ENCODE assay signal across 21 cellular contexts in the genomic region with DNA sequence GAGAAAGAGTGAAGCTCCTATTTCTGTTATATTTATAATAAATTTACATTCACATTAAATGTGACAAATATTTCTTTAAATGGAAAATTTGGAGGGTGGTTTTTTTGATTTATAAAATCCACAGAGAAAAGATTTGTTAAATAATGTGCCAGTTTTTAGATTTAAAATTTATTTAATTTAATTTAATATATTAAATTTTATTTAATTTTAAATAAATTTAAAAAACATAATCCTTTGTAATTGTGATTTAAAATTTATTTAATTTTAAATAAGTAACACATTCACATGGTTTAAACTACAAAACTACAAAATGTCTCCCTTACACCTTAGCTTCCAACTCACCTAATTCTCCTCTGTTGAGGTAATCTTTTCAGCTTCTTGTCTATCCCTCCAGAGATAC.
DNase-seq lines count a peak whose midpoint lies in the region; ATAC-seq, FAIRE-seq and TF ChIP-seq lines count a peak whose summit lies in the region.
"Had no signal": no experiment of that assay in that cellular context is flagged by ENCODE, and none has a peak within 500 bp of the region (broad histone marks: within the 10 kb centered on the region; RNA-seq: fewer than 3 reads in every experiment).

No MANE protein-coding gene starts in this region.

- no TSS peak for BruUV-seq in HCT116 (replicated peaks; lab: Mats Ljungman, UMichigan)
- no TSS peak for BruUV-seq in PC-3 (replicated peaks; lab: Mats Ljungman, UMichigan)

- H3K27me3 ChIP-seq in HCT116 (ENCODE audit: insufficient read depth, low read length), result no peaks in the 10 kb centered on the region
- no peaks in the 10 kb centered on the region for H3K27me3 ChIP-seq in PC-3 (ENCODE audit: low read length)
- H3K27me3 ChIP-seq: BE2C had no signal

- no peaks in the 10 kb centered on the region for H3K9me2 ChIP-seq in HCT116 (ENCODE audit: insufficient read depth)
- no peaks in the 10 kb centered on the region for H3K9me2 ChIP-seq in PC-3 (replicated peaks; ENCODE audit: low read length)

- H3K9me3 Mint-ChIP-seq in activated T-helper 2 cell treated with anti-CD3 and anti-CD28 coated beads, Interferon-gamma antibody, Interleukin-2, Interleukin-4, amounts not matched to agents 10 μg/mL and 5 μg/mL and 100 μg/mL, durations not matched to agents 14 hours and 24 hours and 36 hours, result no peaks in the 10 kb centered on the region
- H3K9me3 Mint-ChIP-seq: H9 had no signal

- FAIRE-seq in TTC549 (lab: Jason Lieb, UNC) (peak; percentile 65), frontal cortex (lab: Jason Lieb, UNC) (peak; percentile 96)
- FAIRE-seq: GM12891, H1 had no signal

- no peaks in the 10 kb centered on the region for H3K36me3 Mint-ChIP-seq in activated T-helper 2 cell treated with anti-CD3 and anti-CD28 coated beads, Interferon-gamma antibody, Interleukin-2, Interleukin-4, amounts not matched to agents 10 μg/mL and 5 μg/mL and 100 μg/mL, durations not matched to agents 14 hours and 24 hours and 36 hours (ENCODE audit: low read depth)
- H3K36me3 Mint-ChIP-seq: CD4-positive, CD25-positive, alpha-beta regulatory T cell had no signal

- TF ChIP-seq CTCF in HCT116 (IDR thresholded peaks at IDR 0.05 in 2 of 3, conservative IDR thresholded peaks at IDR 0.05 in 1 of 3; ENCODE audit: borderline replicate concordance in 1 of 3, insufficient read depth in 1 of 3, low read depth in 2 of 3, low read length in 2 of 3), result no peak
- TF ChIP-seq CTCF in PC-3 (conservative IDR thresholded peaks at IDR 0.05; ENCODE audit: low read depth, low read length), result no peak

- no peaks in the 10 kb centered on the region for H3K36me3 ChIP-seq in HCT116 (ENCODE audit: control insufficient read depth in 1 of 2, insufficient read depth in 2 of 2, low read length in 2 of 2)
- H3K36me3 ChIP-seq in PC-3 (ENCODE audit: low read depth, low read length), result no peaks in the 10 kb centered on the region; the same call in 1 of the 2 replicates
- H3K36me3 ChIP-seq: BE2C had no signal

- no peak overlapping the region for H3K9ac ChIP-seq in HCT116 (ENCODE audit: low read length)
- H3K9ac ChIP-seq in PC-3 (ENCODE audit: low read length), result no peak overlapping the region

- H3K4me1 ChIP-seq in HCT116 (ENCODE audit: control insufficient read depth in 1 of 2, insufficient read depth in 2 of 2, low read length in 2 of 2), result peaks cover 28 to 40% of the 10 kb centered on the region in 2 experiments
- peaks cover 33% of the 10 kb centered on the region for H3K4me1 ChIP-seq in PC-3 (ENCODE audit: insufficient read depth, low read length)

- CTCF ChIA-PET in HCT116 (lab: Charles Lee) (interaction anchor here (0.7 to 4.3 kb wide), 4 partner anchors 10 to 611 kb away, joined by 3 to 35 read pairs (median 10); no protein-coding TSS in a partner anchor), PC-3 (lab: Charles Lee) (interaction anchor here (2.4 kb wide), 1 partner anchor 611 kb away, joined by 9 read pairs; no protein-coding TSS in a partner anchor)

- H3F3A ChIP-seq in PC-3 (ENCODE audit: low read length, unreplicated experiment), result no peaks in the 10 kb centered on the region

- H3K79me2 ChIP-seq in HCT116 (ENCODE audit: insufficient read depth, low read length) (no peaks in the 10 kb centered on the region), PC-3 (ENCODE audit: low read length) (no peaks in the 10 kb centered on the region)

- TF ChIP-seq RAD21 in HCT116 (IDR thresholded peaks at IDR 0.05; ENCODE audit: low read depth), result no peak

- no peak overlapping the region for H3K27ac ChIP-seq in HCT116 (ENCODE audit: low read depth, low read length)
- H3K27ac ChIP-seq in PC-3 (ENCODE audit: low read length), result no peak overlapping the region
- H3K27ac ChIP-seq: HL-60 had no signal

- POLR2A ChIA-PET in HCT116 (lab: Charles Lee) (no interaction called here), PC-3 (lab: Charles Lee; ENCODE audit: unreplicated experiment) (no interaction called here)

- ATAC-seq in HCT116, result no peak
- ATAC-seq in PC-3, result no peak

- H4K20me1 ChIP-seq in HCT116 (ENCODE audit: insufficient read depth) (no peaks in the 10 kb centered on the region), PC-3 (ENCODE audit: low read length) (no peaks in the 10 kb centered on the region)

- H2AFZ ChIP-seq in HCT116 (ENCODE audit: low read depth, low read length, poor library complexity, severe bottlenecking) (peak overlapping the region; percentile 66), PC-3 (ENCODE audit: low read length) (no peak overlapping the region)

- no peaks in the 10 kb centered on the region for H3K27me3 Mint-ChIP-seq in activated T-helper 2 cell treated with anti-CD3 and anti-CD28 coated beads, Interferon-gamma antibody, Interleukin-2, Interleukin-4, amounts not matched to agents 10 μg/mL and 5 μg/mL and 100 μg/mL, durations not matched to agents 14 hours and 24 hours and 36 hours (ENCODE audit: low read depth)
- H3K27me3 Mint-ChIP-seq: CD8-positive, alpha-beta memory T cell had no signal

- no peak overlapping the region for H3K4me3 Mint-ChIP-seq in activated T-helper 2 cell treated with anti-CD3 and anti-CD28 coated beads, Interferon-gamma antibody, Interleukin-2, Interleukin-4, amounts not matched to agents 10 μg/mL and 5 μg/mL and 100 μg/mL, durations not matched to agents 14 hours and 24 hours and 36 hours (ENCODE audit: low read depth)
- H3K4me3 Mint-ChIP-seq: CD4-positive, CD25-positive, alpha-beta regulatory T cell; H9 had no signal

- H3K4me3 ChIP-seq in HCT116 (replicated peaks in 1 of 2; ENCODE audit: low read depth in 1 of 2, low read length in 2 of 2) (no peak overlapping the region), PC-3 (ENCODE audit: low read length) (no peak overlapping the region)

- H3K4me1 Mint-ChIP-seq in activated T-helper 2 cell treated with anti-CD3 and anti-CD28 coated beads, Interferon-gamma antibody, Interleukin-2, Interleukin-4, amounts not matched to agents 10 μg/mL and 5 μg/mL and 100 μg/mL, durations not matched to agents 14 hours and 24 hours and 36 hours (ENCODE audit: low read depth), result peaks cover 41% of the 10 kb centered on the region

- H3K4me2 ChIP-seq in HCT116 (ENCODE audit: low read length) (no peak overlapping the region), PC-3 (ENCODE audit: low read length) (no peak overlapping the region)

- TF ChIP-seq POLR2A in HCT116 (IDR thresholded peaks at IDR 0.05; ENCODE audit: borderline replicate concordance, extremely low read depth, insufficient read depth, insufficient read length), result no peak

- intact Hi-C loops in HCT116 (cut with micrococcal nuclease) (loop anchor here (1.0 to 10.0 kb wide), 5 partner anchors 363 to 1546 kb away; no protein-coding TSS in a partner anchor), PC-3 (cut with micrococcal nuclease) (loop anchor here (1.0 to 10.0 kb wide), 8 partner anchors 99 to 1029 kb away; a partner anchor contains a TSS)
- intact Hi-C loops in activated T-helper 2 cell treated with anti-CD3 and anti-CD28 coated beads, Interferon-gamma antibody, Interleukin-2, Interleukin-4, amounts not matched to agents 10 μg/mL and 5 μg/mL and 100 μg/mL, durations not matched to agents 14 hours and 24 hours and 36 hours (cut with micrococcal nuclease), result loop anchor here (2.0 to 5.0 kb wide), 2 partner anchors 419 to 611 kb away; no protein-coding TSS in a partner anchor

- RAD21 ChIA-PET in HCT116 (lab: Charles Lee; ENCODE audit: low non-redundant PET in 1 of 2, low total read pairs in 2 of 2, uncharacterized antibody in 2 of 2, unreplicated experiment in 2 of 2), result interaction anchor here in 1 of 2 experiments (1.4 kb wide), 1 partner anchor 363 kb away, joined by 4 read pairs; no protein-coding TSS in a partner anchor

- H3K9me3 ChIP-seq in HCT116 (ENCODE audit: control insufficient read depth in 1 of 2, insufficient read depth in 1 of 2, low read depth in 1 of 2, low read length in 2 of 2) (no peaks in the 10 kb centered on the region), PC-3 (ENCODE audit: low read length) (no peaks in the 10 kb centered on the region)
- H3K9me3 ChIP-seq: BE2C had no signal

- no peak overlapping the region for H3K27ac Mint-ChIP-seq in activated T-helper 2 cell treated with anti-CD3 and anti-CD28 coated beads, Interferon-gamma antibody, Interleukin-2, Interleukin-4, amounts not matched to agents 10 μg/mL and 5 μg/mL and 100 μg/mL, durations not matched to agents 14 hours and 24 hours and 36 hours
- H3K27ac Mint-ChIP-seq: CD4-positive, CD25-positive, alpha-beta regulatory T cell; H9 had no signal

- no peak for DNase-seq in HCT116 (ENCODE audit: low read depth, low spot score)
- no peak for DNase-seq in frontal cortex (ENCODE audit: low spot score in 2 of 2)
- no peak for DNase-seq in activated T-helper 2 cell treated with anti-CD3 and anti-CD28 coated beads, Interferon-gamma antibody, Interleukin-2, Interleukin-4, amounts not matched to agents 10 μg/mL and 5 μg/mL and 100 μg/mL, durations not matched to agents 14 hours and 24 hours and 36 hours (ENCODE audit: low spot score)
- no peak for DNase-seq in PC-3
- DNase-seq in occipital lobe (lab: John Stamatoyannopoulos, UW), result no peak
- DNase-seq in stimulated activated CD4-positive, alpha-beta T cell treated with anti-CD3 and anti-CD28 coated beads, Interleukin-4, amount 100 ng/mL, for 4 hours, result no peak
- DNase-seq: ACHN; BE2C; C1 segment of cervical spinal cord; CD4-positive, CD25-positive, alpha-beta regulatory T cell; COR-L47; DMS 273 treated with DMSO at 0.1 percent for 48 hours; DMS53; DND-41; EL; H9 had no signal

TF ChIP-seq in HCT116, 20 proteins besides CTCF, POLR2A, EP300 and RAD21 (continues in another document):
- TF ChIP-seq JUND (IDR thresholded peaks at IDR 0.05) (no peak), ELF1 (IDR thresholded peaks at IDR 0.05; ENCODE audit: borderline replicate concordance, low read depth) (no peak), CEBPB (IDR thresholded peaks at IDR 0.05; ENCODE audit: low read depth) (no peak), EZH2 (IDR thresholded peaks at IDR 0.05) (no peak)
- TF ChIP-seq, protein P1, sequence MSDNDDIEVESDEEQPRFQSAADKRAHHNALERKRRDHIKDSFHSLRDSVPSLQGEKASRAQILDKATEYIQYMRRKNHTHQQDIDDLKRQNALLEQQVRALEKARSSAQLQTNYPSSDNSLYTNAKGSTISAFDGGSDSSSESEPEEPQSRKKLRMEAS (IDR thresholded peaks at IDR 0.05), result no peak
